Comparison of ENCODE assay signal across 14 cellular contexts in the genomic region with DNA sequence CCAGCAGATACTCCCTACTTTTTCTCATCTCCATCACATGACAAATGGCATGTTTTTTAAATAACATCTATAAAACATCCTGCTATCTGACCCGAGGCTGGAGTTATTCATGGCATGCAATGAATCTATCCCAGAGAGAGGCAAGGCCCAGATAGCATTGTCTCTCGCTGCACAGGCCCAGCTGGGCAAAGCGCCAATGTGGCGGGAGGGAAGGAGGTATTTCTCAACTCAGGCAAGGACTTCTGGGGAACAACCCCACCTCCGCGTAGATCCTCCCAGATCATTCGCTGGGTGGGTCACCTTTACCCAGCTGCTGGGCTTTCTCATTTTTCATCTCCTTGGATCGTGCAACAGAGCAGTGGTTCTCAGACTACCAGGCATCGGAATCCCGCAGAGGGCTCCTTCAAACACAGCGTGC. TPM values are rescaled to one million over a fixed set of nuclear protein-coding genes. Genes with fewer than 3 reads are reported as not detected.
DNase-seq lines count a peak whose midpoint lies in the region; ATAC-seq and TF ChIP-seq lines count a peak whose summit lies in the region.
"Had no signal": no experiment of that assay in that cellular context is flagged by ENCODE, and none has a peak within 500 bp of the region (broad histone marks: within the 10 kb centered on the region; RNA-seq: fewer than 3 reads in every experiment).

No MANE protein-coding gene starts in this region.

- no peak overlapping the region for H2AK5ac ChIP-seq in trophoblast cell (ENCODE audit: low read length)

- H3K9me3 ChIP-seq in cardiac muscle cell (ENCODE audit: low read depth) (no peaks in the 10 kb centered on the region), trophoblast cell (ENCODE audit: insufficient read depth, low read depth, low read length) (peaks cover 2% of the 10 kb centered on the region), sigmoid colon (no peaks in the 10 kb centered on the region)
- no peaks in the 10 kb centered on the region for H3K9me3 ChIP-seq in CD8-positive, alpha-beta T cell (ENCODE audit: low read length)

- no peak for TF ChIP-seq POLR2A in sigmoid colon (IDR thresholded peaks at IDR 0.05)

- no peak overlapping the region for H3K27ac Mint-ChIP-seq in GM23338
- H3K27ac Mint-ChIP-seq in CD8-positive, alpha-beta T cell, result no peak overlapping the region
- H3K27ac Mint-ChIP-seq: activated T-helper 17 cell treated with anti-CD3 and anti-CD28 coated beads, Interleukin-2, amount 50 U/mL, for 72 hours had no signal

- H3K27ac ChIP-seq in cardiac muscle cell (no peak overlapping the region), trophoblast cell (ENCODE audit: low read depth, low read length) (no peak overlapping the region), GM23338 (ENCODE audit: low read depth) (no peak overlapping the region), sigmoid colon (no peak overlapping the region)
- no peak overlapping the region for H3K27ac ChIP-seq in CD8-positive, alpha-beta T cell (ENCODE audit: low read depth, low read length)
- H3K27ac ChIP-seq: skin epidermis had no signal

- no peaks in the 10 kb centered on the region; the same call in 2 of the 3 replicates for H3K36me3 Mint-ChIP-seq in GM23338 (ENCODE audit: low read depth)
- no peaks in the 10 kb centered on the region for H3K36me3 Mint-ChIP-seq in CD8-positive, alpha-beta T cell

- H3K4me1 ChIP-seq in cardiac muscle cell (ENCODE audit: low read depth) (peaks cover 7% of the 10 kb centered on the region), trophoblast cell (ENCODE audit: control insufficient read depth in 1 of 2, insufficient read depth in 2 of 2, low read length in 2 of 2) (peaks cover 3% of the 10 kb centered on the region in 2 experiments), GM23338 (ENCODE audit: insufficient read depth) (no peaks in the 10 kb centered on the region), sigmoid colon (peaks cover 0 to 30% (median 18%) of the 10 kb centered on the region in 4 donors)
- no peaks in the 10 kb centered on the region for H3K4me1 ChIP-seq in CD8-positive, alpha-beta T cell (ENCODE audit: insufficient read depth, low read length)

- no peak overlapping the region for H2BK5ac ChIP-seq in trophoblast cell (ENCODE audit: low read depth, low read length, poor library complexity)

- no peak overlapping the region for H2BK120ac ChIP-seq in trophoblast cell (ENCODE audit: insufficient read depth, low read length, poor library complexity)

- no peak for TF ChIP-seq EP300 in sigmoid colon (IDR thresholded peaks at IDR 0.05)

- H4K8ac ChIP-seq in trophoblast cell (ENCODE audit: low read depth, low read length), result no peak overlapping the region

- H3K4me3 Mint-ChIP-seq in GM23338, result no peak overlapping the region
- H3K4me3 Mint-ChIP-seq in CD8-positive, alpha-beta T cell, result no peak overlapping the region
- H3K4me3 Mint-ChIP-seq: activated T-helper 17 cell treated with anti-CD3 and anti-CD28 coated beads, Interleukin-2, amount 50 U/mL, for 72 hours had no signal

- no peak overlapping the region for H3K4ac ChIP-seq in trophoblast cell (ENCODE audit: low read depth, low read length)

- no peak overlapping the region for H3K9ac ChIP-seq in trophoblast cell (ENCODE audit: low read length)

- no peaks in the 10 kb centered on the region for H4K20me1 ChIP-seq in GM23338 (replicated peaks; ENCODE audit: insufficient read depth)

- peaks cover 2% of the 10 kb centered on the region; the same call in 2 of the 3 replicates for H3K4me1 Mint-ChIP-seq in GM23338
- H3K4me1 Mint-ChIP-seq in CD8-positive, alpha-beta T cell (ENCODE audit: low read depth), result no peaks in the 10 kb centered on the region
- H3K4me1 Mint-ChIP-seq: activated T-helper 17 cell treated with anti-CD3 and anti-CD28 coated beads, Interleukin-2, amount 50 U/mL, for 72 hours had no signal

- CTCF ChIA-PET in CD8-positive, alpha-beta T cell (lab: Charles Lee), result no interaction called here

- no peak overlapping the region for H3K23ac ChIP-seq in trophoblast cell (ENCODE audit: low read length)

- no peaks in the 10 kb centered on the region for H3K79me2 ChIP-seq in trophoblast cell (ENCODE audit: control insufficient read depth, insufficient read depth, low read length, poor library complexity)
- no peaks in the 10 kb centered on the region for H3K79me2 ChIP-seq in GM23338 (replicated peaks; ENCODE audit: insufficient read depth)

- WGBS in trophoblast cell (ENCODE audit: extremely low coverage, insufficient coverage, insufficient read length), result no CpG with 5 or more reads among the region's 11 CpGs
- WGBS in sigmoid colon, 2 donors, result 74 to 86% methylated on average over 11 of the region's 11 CpGs

- POLR2A ChIA-PET in CD8-positive, alpha-beta T cell (lab: Charles Lee), result interaction anchor here (0.5 kb wide), 1 partner anchor 47 kb away, joined by 3 read pairs; no protein-coding TSS in a partner anchor

- H3K4me3 ChIP-seq in cardiac muscle cell (no peak overlapping the region), trophoblast cell (ENCODE audit: low read depth, low read length) (no peak overlapping the region), GM23338 (no peak overlapping the region), sigmoid colon (no peak overlapping the region)
- H3K4me3 ChIP-seq in CD8-positive, alpha-beta T cell (ENCODE audit: low read depth, low read length), result no peak overlapping the region
- H3K4me3 ChIP-seq: skin epidermis had no signal

- no peaks in the 10 kb centered on the region for H3K9me2 ChIP-seq in GM23338 (ENCODE audit: insufficient read depth)

- ATAC-seq in HG02678 (IDR thresholded peaks at IDR 0.05; ENCODE audit: unreplicated experiment) (no peak), GM23338 (no peak)
- no peak for ATAC-seq in CD8-positive, alpha-beta T cell
- ATAC-seq: activated T-helper 17 cell treated with anti-CD3 and anti-CD28 coated beads, Interleukin-2, amount 50 U/mL, for 72 hours; HCT116 had no signal

- H3K4me2 ChIP-seq in trophoblast cell (ENCODE audit: low read length) (no peak overlapping the region), GM23338 (no peak overlapping the region)

- no peak overlapping the region for H3K18ac ChIP-seq in trophoblast cell (ENCODE audit: low read length)

- H3K79me1 ChIP-seq in trophoblast cell (ENCODE audit: low read length), result peaks cover 9% of the 10 kb centered on the region

- no peak overlapping the region for H3K14ac ChIP-seq in trophoblast cell (ENCODE audit: low read length)

- H4K12ac ChIP-seq in trophoblast cell (ENCODE audit: low read depth, low read length), result no peak overlapping the region

- no peaks in the 10 kb centered on the region for H3K27me3 ChIP-seq in cardiac muscle cell
- no peaks in the 10 kb centered on the region for H3K27me3 ChIP-seq in trophoblast cell (ENCODE audit: insufficient read depth, low read length)
- H3K27me3 ChIP-seq in GM23338 (ENCODE audit: insufficient read depth), result no peaks in the 10 kb centered on the region
- H3K27me3 ChIP-seq in sigmoid colon, result no peaks in the 10 kb centered on the region
- H3K27me3 ChIP-seq in CD8-positive, alpha-beta T cell (ENCODE audit: insufficient read depth, low read length), result no peaks in the 10 kb centered on the region

- no peaks in the 10 kb centered on the region for H3F3A ChIP-seq in GM23338 (replicated peaks; ENCODE audit: low read depth)

- H4K91ac ChIP-seq in trophoblast cell (ENCODE audit: low read depth, low read length), result no peak overlapping the region

- no peak overlapping the region for H2BK12ac ChIP-seq in trophoblast cell (ENCODE audit: low read length)

- H3K27me3 Mint-ChIP-seq in GM23338 (ENCODE audit: insufficient read depth, low read depth, poor library complexity), result peaks cover 7% of the 10 kb centered on the region
- no peaks in the 10 kb centered on the region for H3K27me3 Mint-ChIP-seq in CD8-positive, alpha-beta T cell (ENCODE audit: low read depth)

- no peaks in the 10 kb centered on the region for H3K9me3 Mint-ChIP-seq in GM23338
- H3K9me3 Mint-ChIP-seq in CD8-positive, alpha-beta T cell, result no peaks in the 10 kb centered on the region
- H3K9me3 Mint-ChIP-seq: activated T-helper 17 cell treated with anti-CD3 and anti-CD28 coated beads, Interleukin-2, amount 50 U/mL, for 72 hours had no signal

- no peak overlapping the region for H2AFZ ChIP-seq in trophoblast cell (ENCODE audit: insufficient read depth, low read length, poor library complexity)
- H2AFZ ChIP-seq in GM23338, result no peak overlapping the region

- intact Hi-C loops in sigmoid colon (cut with DNase I), result no loop called here
- intact Hi-C loops in CD8-positive, alpha-beta T cell (cut with DNase I, micrococcal nuclease), result no loop called here

- DNase-seq in GM04503 (ENCODE audit: low read depth) (peak; percentile 12), T1000 (lab: John Stamatoyannopoulos, UW) (peak; percentile 69), cardiac muscle cell (ENCODE audit: low read depth in 1 of 2, low spot score in 1 of 2) (peak; percentile 27 to 98), trophoblast cell (peak; percentile 23 to 52), GM23338 (ENCODE audit: low spot score) (no peak), sigmoid colon (no peak)
- DNase-seq in CD8-positive, alpha-beta T cell, result no peak
- DNase-seq: effector CD4-positive, alpha-beta T cell; NCI-H524 treated with DMSO at 0.1 percent for 48 hours; T-helper 9 cell had no signal

- TF ChIP-seq CTCF in cardiac muscle cell (IDR thresholded peaks at IDR 0.05; ENCODE audit: low read depth, low read length), result no peak
- TF ChIP-seq CTCF in GM23338 (conservative IDR thresholded peaks at IDR 0.05; ENCODE audit: low read depth in 2 of 2), result no peak
- TF ChIP-seq CTCF in sigmoid colon (IDR thresholded peaks at IDR 0.05), result no peak
- TF ChIP-seq CTCF in CD8-positive, alpha-beta T cell (IDR thresholded peaks at IDR 0.05), result no peak

- H3K36me3 ChIP-seq in cardiac muscle cell, result no peaks in the 10 kb centered on the region
- H3K36me3 ChIP-seq in trophoblast cell (ENCODE audit: control insufficient read depth in 1 of 2, insufficient read depth in 2 of 2, low read length in 2 of 2), result no peaks in the 10 kb centered on the region
- H3K36me3 ChIP-seq in GM23338 (ENCODE audit: insufficient read depth), result no peaks in the 10 kb centered on the region
- no peaks in the 10 kb centered on the region for H3K36me3 ChIP-seq in sigmoid colon
- no peaks in the 10 kb centered on the region for H3K36me3 ChIP-seq in CD8-positive, alpha-beta T cell (ENCODE audit: insufficient read depth, low read length)

TF ChIP-seq in GM23338, 12 proteins besides CTCF, POLR2A, EP300 and RAD21 (continues in another document):
- TF ChIP-seq EZH2phosphoT487 (IDR thresholded peaks at IDR 0.05; ENCODE audit: unreplicated experiment) (no peak), POLR2AphosphoS5 (IDR thresholded peaks at IDR 0.05; ENCODE audit: low read depth) (no peak), ZNF331 (CRISPR knock-in tag; IDR thresholded peaks at IDR 0.05; ENCODE audit: low read depth) (no peak)

RNA-seq across cellular contexts. Expression of a gene that starts 59.8 kb away (rescaled TPM):
- total RNA-seq in cardiac muscle cell (1.5 TPM in 1 of 2 replicates, not detected in the other), sigmoid colon (1 to 10 TPM; 4.1 to 6.4 (median 5.5) TPM)
- polyA plus RNA-seq in cardiac muscle cell (0.94 TPM in 1 of 2 replicates, not detected in the other), GM23338 (2016; fragmentation: Nextera tagmentation; extraction: Ambion mirVana) (0.44 and 0.47 TPM in 2 replicates), sigmoid colon (1 to 10 TPM; 1.8 to 3.9 (median 2.1) TPM)
- polyA plus RNA-seq in trophoblast cell (2013), result 0.01 and 0.08 TPM in 2 replicates
- 0.14 and 1.0 TPM in 2 replicates for total RNA-seq in GM23338 (2014; rRNA removed; shearing (Covaris generic))
- total RNA-seq in CD8-positive, alpha-beta T cell, result not detected
- total RNA-seq: activated T-helper 17 cell treated with anti-CD3 and anti-CD28 coated beads, Interleukin-2, amount 50 U/mL, for 72 hours had no signal

Comparison
In these comparisons a context has a peak if more than half of its experiments do, and no peak if none do; other contexts are left out.
1. DNase-seq: peak in GM04503 (single experiment), T1000 (single experiment), cardiac muscle cell (2 of 2) and trophoblast cell (2 of 2); none in GM23338 (single experiment), sigmoid colon (single experiment) and CD8-positive, alpha-beta T cell (0 of 7).